Comparison of ENCODE assay signal across 1 cellular context in the genomic region with DNA sequence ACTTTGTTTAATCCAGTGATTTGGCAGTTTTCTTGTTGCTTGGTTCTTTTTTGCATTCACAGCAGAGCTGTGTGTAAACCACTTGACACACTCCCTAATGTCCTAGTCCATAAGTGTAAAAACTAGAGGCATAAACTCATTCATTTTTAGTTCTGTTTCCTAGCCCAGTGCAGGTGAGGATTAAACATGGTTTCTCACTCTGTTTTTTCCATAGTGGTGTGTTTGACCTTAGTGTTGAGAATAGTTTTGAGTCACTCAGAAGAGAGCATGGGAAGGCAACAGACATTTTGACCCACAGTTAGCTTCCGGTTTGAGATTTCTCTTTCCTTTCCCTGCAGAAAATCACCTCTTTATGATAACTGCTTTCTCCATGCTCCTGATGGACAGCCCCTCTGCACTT.
TF ChIP-seq lines count a peak whose summit lies in the region.

No MANE protein-coding gene starts in this region.

TF ChIP-seq in GM23338, 12 proteins besides CTCF, POLR2A, EP300 and RAD21 (continued from another document):
- TF ChIP-seq ZNF462 (CRISPR knock-in tag; IDR thresholded peaks at IDR 0.05): no peak
- TF ChIP-seq EZH2 (IDR thresholded peaks at IDR 0.05; ENCODE audit: low read depth, unreplicated experiment): no peak
- no peak for TF ChIP-seq CREB1 (CRISPR knock-in tag; IDR thresholded peaks at IDR 0.05; ENCODE audit: low read depth)
- TF ChIP-seq ETS1 (IDR thresholded peaks at IDR 0.05): no peak
- no peak for TF ChIP-seq ZNF331 (CRISPR knock-in tag; IDR thresholded peaks at IDR 0.05; ENCODE audit: low read depth)
- no peak for TF ChIP-seq STAT1 (IDR thresholded peaks at IDR 0.05; ENCODE audit: unreplicated experiment)
- TF ChIP-seq POLR2AphosphoS5 (IDR thresholded peaks at IDR 0.05; ENCODE audit: low read depth): no peak
- no peak for TF ChIP-seq ZNF114 (CRISPR knock-in tag; IDR thresholded peaks at IDR 0.05)
- no peak for TF ChIP-seq NANOG (IDR thresholded peaks at IDR 0.05; ENCODE audit: borderline replicate concordance)
- TF ChIP-seq, protein P1, sequence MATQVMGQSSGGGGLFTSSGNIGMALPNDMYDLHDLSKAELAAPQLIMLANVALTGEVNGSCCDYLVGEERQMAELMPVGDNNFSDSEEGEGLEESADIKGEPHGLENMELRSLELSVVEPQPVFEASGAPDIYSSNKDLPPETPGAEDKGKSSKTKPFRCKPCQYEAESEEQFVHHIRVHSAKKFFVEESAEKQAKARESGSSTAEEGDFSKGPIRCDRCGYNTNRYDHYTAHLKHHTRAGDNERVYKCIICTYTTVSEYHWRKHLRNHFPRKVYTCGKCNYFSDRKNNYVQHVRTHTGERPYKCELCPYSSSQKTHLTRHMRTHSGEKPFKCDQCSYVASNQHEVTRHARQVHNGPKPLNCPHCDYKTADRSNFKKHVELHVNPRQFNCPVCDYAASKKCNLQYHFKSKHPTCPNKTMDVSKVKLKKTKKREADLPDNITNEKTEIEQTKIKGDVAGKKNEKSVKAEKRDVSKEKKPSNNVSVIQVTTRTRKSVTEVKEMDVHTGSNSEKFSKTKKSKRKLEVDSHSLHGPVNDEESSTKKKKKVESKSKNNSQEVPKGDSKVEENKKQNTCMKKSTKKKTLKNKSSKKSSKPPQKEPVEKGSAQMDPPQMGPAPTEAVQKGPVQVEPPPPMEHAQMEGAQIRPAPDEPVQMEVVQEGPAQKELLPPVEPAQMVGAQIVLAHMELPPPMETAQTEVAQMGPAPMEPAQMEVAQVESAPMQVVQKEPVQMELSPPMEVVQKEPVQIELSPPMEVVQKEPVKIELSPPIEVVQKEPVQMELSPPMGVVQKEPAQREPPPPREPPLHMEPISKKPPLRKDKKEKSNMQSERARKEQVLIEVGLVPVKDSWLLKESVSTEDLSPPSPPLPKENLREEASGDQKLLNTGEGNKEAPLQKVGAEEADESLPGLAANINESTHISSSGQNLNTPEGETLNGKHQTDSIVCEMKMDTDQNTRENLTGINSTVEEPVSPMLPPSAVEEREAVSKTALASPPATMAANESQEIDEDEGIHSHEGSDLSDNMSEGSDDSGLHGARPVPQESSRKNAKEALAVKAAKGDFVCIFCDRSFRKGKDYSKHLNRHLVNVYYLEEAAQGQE (IDR thresholded peaks at IDR 0.05; ENCODE audit: unreplicated experiment): no peak
- no peak for TF ChIP-seq JUNB (IDR thresholded peaks at IDR 0.05; ENCODE audit: unreplicated experiment)
